In the genomic region with DNA sequence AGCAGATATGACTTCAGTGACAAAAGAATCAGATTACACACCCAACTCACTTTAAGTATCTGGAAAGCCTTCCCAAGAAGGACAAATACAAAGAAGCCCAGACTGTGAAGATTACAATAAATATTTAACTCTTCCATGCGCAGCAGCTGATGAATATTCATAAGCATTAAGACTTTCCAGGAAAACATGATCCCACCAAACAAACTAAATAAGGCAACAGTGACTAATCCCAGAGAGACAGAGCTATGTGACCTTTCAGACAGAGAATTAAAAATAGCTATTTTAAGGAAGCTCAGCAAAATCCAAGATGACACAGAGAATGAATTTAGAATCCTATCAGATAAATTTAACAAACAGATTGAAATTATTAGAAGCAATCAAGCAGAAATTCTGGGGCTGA, we compare ENCODE assay signal across 26 cellular contexts.
DNase-seq lines count a peak whose midpoint lies in the region; ATAC-seq, FAIRE-seq and TF ChIP-seq lines count a peak whose summit lies in the region.
"Had no signal": no experiment of that assay in that cellular context is flagged by ENCODE, and none has a peak within 500 bp of the region (broad histone marks: within the 10 kb centered on the region; RNA-seq: fewer than 3 reads in every experiment).

No MANE protein-coding gene starts in this region.

- POLR2A ChIA-PET in A549 (lab: Yijun Ruan, JAX) = no interaction called here
- POLR2A ChIA-PET in naive thymus-derived CD8-positive, alpha-beta T cell (lab: Charles Lee) = no interaction called here

- no peaks in the 10 kb centered on the region for H3K4me1 ChIP-seq in A549
- H3K4me1 ChIP-seq: BE2C had no signal

- peaks cover 8 to 54% (median 32%) of the 10 kb centered on the region in 5 donors for H3K27me3 Mint-ChIP-seq in naive thymus-derived CD8-positive, alpha-beta T cell
- H3K27me3 Mint-ChIP-seq: brain had no signal

- WGBS in A549 (ENCODE audit: missing lambda C conversion rate) = 95% methylated on average over 1 of the region's 1 CpG

- DNase-seq in A549 (ENCODE audit: low read depth in 1 of 2, low spot score in 1 of 2) = no peak
- DNase-seq in HCEC 1CT = peak; percentile 68
- peak; percentile 35 for DNase-seq in astrocyte of the cerebellum (ENCODE audit: low read depth)
- DNase-seq in fibroblast of villous mesenchyme (ENCODE audit: low read depth) = peak; percentile 23
- DNase-seq in naive thymus-derived CD8-positive, alpha-beta T cell = no peak
- DNase-seq in substantia nigra (lab: John Stamatoyannopoulos, UW) = no peak
- DNase-seq in SHP77 treated with DMSO at 0.1 percent for 48 hours (lab: John Stamatoyannopoulos, UW) = no peak
- DNase-seq in ecto neural progenitor cell (ENCODE audit: low spot score) = no peak
- DNase-seq: 8988T; activated B cell treated with CpG ODN at 0.5 μM for 24 hours; activated CD8-positive, alpha-beta T cell treated with anti-CD3 and anti-CD28 coated beads, Interleukin-2, amount 10 ng/mL, durations not matched to agents 7 days and 5 days; activated effector memory CD4-positive, alpha-beta T cell treated with anti-CD3 and anti-CD28 coated beads, Interleukin-2, amount 50 U/mL, for 16 hours; activated naive CD8-positive, alpha-beta T cell treated with anti-CD3 and anti-CD28 coated beads, Interleukin-2, amount 10 ng/mL, durations not matched to agents 7 days and 5 days; activated T-cell treated with anti-CD3 and anti-CD28 coated beads for 4 hours; BE2C; DMS79; effector CD8-positive, alpha-beta T cell; glutamatergic neuron; H9; mammary epithelial cell; NCI-H1048; NCI-H187; NCI-H69; T1000 had no signal

- in situ Hi-C loops in astrocyte of the cerebellum (cut with HindIII; ENCODE audit: low sequenced_read_pairs) = no loop called here

- TF ChIP-seq CTCF in A549 (IDR thresholded peaks at IDR 0.05) (no peak), astrocyte of the cerebellum (IDR thresholded peaks at IDR 0.05; ENCODE audit: low read depth, low read length, missing control alignments) (no peak), fibroblast of villous mesenchyme (IDR thresholded peaks at IDR 0.05; ENCODE audit: insufficient read depth, low read depth, low read length) (no peak)

- no peak overlapping the region for H3K4me3 Mint-ChIP-seq in naive thymus-derived CD8-positive, alpha-beta T cell
- H3K4me3 Mint-ChIP-seq: activated B cell treated with CpG ODN at 0.5 μM for 24 hours; activated CD8-positive, alpha-beta T cell treated with anti-CD3 and anti-CD28 coated beads, Interleukin-2, amount 10 ng/mL, durations not matched to agents 7 days and 5 days; activated naive CD8-positive, alpha-beta T cell treated with anti-CD3 and anti-CD28 coated beads, Interleukin-2, amount 10 ng/mL, durations not matched to agents 7 days and 5 days; brain; H9 had no signal

- H3K27ac Mint-ChIP-seq in naive thymus-derived CD8-positive, alpha-beta T cell = peak overlapping the region in 1 of 10 donors; percentile 41
- H3K27ac Mint-ChIP-seq: activated B cell treated with CpG ODN at 0.5 μM for 24 hours; activated CD8-positive, alpha-beta T cell treated with anti-CD3 and anti-CD28 coated beads, Interleukin-2, amount 10 ng/mL, durations not matched to agents 7 days and 5 days; activated naive CD8-positive, alpha-beta T cell treated with anti-CD3 and anti-CD28 coated beads, Interleukin-2, amount 10 ng/mL, durations not matched to agents 7 days and 5 days; brain had no signal

- peaks cover 0 to 4% (median 0%) of the 10 kb centered on the region in 3 donors for H3K36me3 Mint-ChIP-seq in naive thymus-derived CD8-positive, alpha-beta T cell
- H3K36me3 Mint-ChIP-seq: activated naive CD8-positive, alpha-beta T cell treated with anti-CD3 and anti-CD28 coated beads, Interleukin-2, amount 10 ng/mL, durations not matched to agents 7 days and 5 days; brain had no signal

- peak overlapping the region; percentile 79; the same call in 2 of the 3 replicates for H3K4me2 ChIP-seq in A549

- no peaks in the 10 kb centered on the region for H3K4me1 Mint-ChIP-seq in naive thymus-derived CD8-positive, alpha-beta T cell
- H3K4me1 Mint-ChIP-seq: activated B cell treated with CpG ODN at 0.5 μM for 24 hours; activated naive CD8-positive, alpha-beta T cell treated with anti-CD3 and anti-CD28 coated beads, Interleukin-2, amount 10 ng/mL, durations not matched to agents 7 days and 5 days; brain; H9 had no signal

- no peaks in the 10 kb centered on the region for H3K9me3 ChIP-seq in A549
- H3K9me3 ChIP-seq: BE2C had no signal

- TF ChIP-seq POLR2A in A549 (IDR thresholded peaks at IDR 0.05; ENCODE audit: low read length) = no peak

- H3K27ac ChIP-seq in A549 (no peak overlapping the region), substantia nigra (ENCODE audit: low read depth, low read length, poor library complexity, severe bottlenecking) (no peak overlapping the region)

- H3K9me3 Mint-ChIP-seq in naive thymus-derived CD8-positive, alpha-beta T cell = peaks cover 0 to 6% (median 0%) of the 10 kb centered on the region in 9 donors
- H3K9me3 Mint-ChIP-seq: activated B cell treated with CpG ODN at 0.5 μM for 24 hours; activated naive CD8-positive, alpha-beta T cell treated with anti-CD3 and anti-CD28 coated beads, Interleukin-2, amount 10 ng/mL, durations not matched to agents 7 days and 5 days had no signal

- ATAC-seq in A549 = no peak
- ATAC-seq in naive thymus-derived CD8-positive, alpha-beta T cell = no peak
- ATAC-seq: activated CD8-positive, alpha-beta T cell treated with anti-CD3 and anti-CD28 coated beads, Interleukin-2, amount 10 ng/mL, durations not matched to agents 7 days and 5 days had no signal

- no peak for FAIRE-seq in A549 (lab: Jason Lieb, UNC)
- FAIRE-seq: GM12891 had no signal

- TF ChIP-seq RAD21 in A549 (conservative IDR thresholded peaks at IDR 0.05 in 1 of 2, IDR thresholded peaks at IDR 0.05 in 1 of 2) = no peak

- no peak overlapping the region for H3K4me3 ChIP-seq in A549
- no peak overlapping the region for H3K4me3 ChIP-seq in astrocyte of the cerebellum (ENCODE audit: low read depth, low read length)
- H3K4me3 ChIP-seq in fibroblast of villous mesenchyme (ENCODE audit: low read depth, low read length) = no peak overlapping the region

- TF ChIP-seq EP300 in A549 (IDR thresholded peaks at IDR 0.05) = no peak

- CTCF ChIA-PET in A549 (lab: Yijun Ruan, JAX) = interaction anchor here (0.8 kb wide), 1 partner anchor 38 kb away, joined by 3 read pairs; no protein-coding TSS in a partner anchor

TF ChIP-seq in A549, 52 proteins besides CTCF, POLR2A, EP300 and RAD21:
- no peak for TF ChIP-seq MAFK (IDR thresholded peaks at IDR 0.05; ENCODE audit: partially characterized antibody)
- no peak for TF ChIP-seq HEYL (CRISPR knock-in tag; IDR thresholded peaks at IDR 0.05)
- TF ChIP-seq HOXA7 (CRISPR knock-in tag; IDR thresholded peaks at IDR 0.05) = no peak
- no peak for TF ChIP-seq RFX5 (IDR thresholded peaks at IDR 0.05)
- no peak for TF ChIP-seq ZSCAN20 (CRISPR knock-in tag; IDR thresholded peaks at IDR 0.05)
- no peak for TF ChIP-seq HOXB5 (CRISPR knock-in tag; IDR thresholded peaks at IDR 0.05)
- no peak for TF ChIP-seq CHD2 (IDR thresholded peaks at IDR 0.05; ENCODE audit: low read length, partially characterized antibody)
- no peak for TF ChIP-seq POLR2AphosphoS2 (conservative IDR thresholded peaks at IDR 0.05; ENCODE audit: low read length)
- TF ChIP-seq CHD4 (IDR thresholded peaks at IDR 0.05; ENCODE audit: borderline replicate concordance) = no peak
- TF ChIP-seq, protein P1, sequence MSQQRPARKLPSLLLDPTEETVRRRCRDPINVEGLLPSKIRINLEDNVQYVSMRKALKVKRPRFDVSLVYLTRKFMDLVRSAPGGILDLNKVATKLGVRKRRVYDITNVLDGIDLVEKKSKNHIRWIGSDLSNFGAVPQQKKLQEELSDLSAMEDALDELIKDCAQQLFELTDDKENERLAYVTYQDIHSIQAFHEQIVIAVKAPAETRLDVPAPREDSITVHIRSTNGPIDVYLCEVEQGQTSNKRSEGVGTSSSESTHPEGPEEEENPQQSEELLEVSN (IDR thresholded peaks at IDR 0.05; ENCODE audit: borderline replicate concordance, low read depth) = no peak
- no peak for TF ChIP-seq HDAC2 (IDR thresholded peaks at IDR 0.05)
- no peak for TF ChIP-seq CBX2 (IDR thresholded peaks at IDR 0.05; ENCODE audit: borderline replicate concordance, low read depth)

Comparison
In these comparisons a context has a peak if more than half of its experiments do, and no peak if none do; other contexts are left out.
1. DNase-seq: peak in HCEC 1CT (single experiment), astrocyte of the cerebellum (single experiment) and fibroblast of villous mesenchyme (single experiment); none in A549 (0 of 2), naive thymus-derived CD8-positive, alpha-beta T cell (0 of 10), substantia nigra (0 of 49), SHP77 treated with DMSO at 0.1 percent for 48 hours (single experiment) and ecto neural progenitor cell (single experiment).